In genomic region chr22:44525872-44526271, GRCh38 we compare ENCODE assay signal across 1 cellular context.
TF ChIP-seq lines count a peak whose summit lies in the region.

No MANE protein-coding gene starts in this region.

TF ChIP-seq in HepG2, 621 proteins besides CTCF, POLR2A, EP300 and RAD21 (continued from another document):
- no peak for TF ChIP-seq ZNF318 (CRISPR knock-in tag; IDR thresholded peaks at IDR 0.05)
- 0 out of 2 replicates have a peak, but pooled peaks have one; percentile 2 for TF ChIP-seq ATF7 (IDR thresholded peaks at IDR 0.05)
- TF ChIP-seq ATF7 (CRISPR knock-in tag; IDR thresholded peaks at IDR 0.05): no peak
